16 cellular contexts compared by ENCODE assay signal in genomic region chr7:104185346-104185745, GRCh38. TPM values are rescaled to one million over a fixed set of nuclear protein-coding genes. Genes with fewer than 3 reads are reported as not detected.
DNase-seq lines count a peak whose midpoint lies in the region; ATAC-seq and TF ChIP-seq lines count a peak whose summit lies in the region.
"Had no signal": no experiment of that assay in that cellular context is flagged by ENCODE, and none has a peak within 500 bp of the region (broad histone marks: within the 10 kb centered on the region; RNA-seq: fewer than 3 reads in every experiment).

No MANE protein-coding gene starts in this region.

- ATAC-seq in HG02642 (IDR thresholded peaks at IDR 0.05; ENCODE audit: poor library complexity, unreplicated experiment), result no peak
- ATAC-seq: CD8-positive, alpha-beta T cell; GM23338; HCT116; Right ventricle myocardium inferior had no signal

- peaks cover 35% of the 10 kb centered on the region for H3K36me3 ChIP-seq in MG63
- H3K36me3 ChIP-seq in prostate gland, result no peaks in the 10 kb centered on the region

- H3K27me3 ChIP-seq in MG63 (no peaks in the 10 kb centered on the region), prostate gland (replicated peaks; ENCODE audit: insufficient read depth) (no peaks in the 10 kb centered on the region)
- H3K27me3 ChIP-seq: BLaER1 treated with 17β-estradiol and CSF1 and Interleukin-3, amounts not matched to agents 10 nM and 100 nM had no signal

- TF ChIP-seq POLR2A in prostate gland (IDR thresholded peaks at IDR 0.05), result no peak

- intact Hi-C loops in prostate gland (cut with DNase I), result no loop called here

- H3K4me3 ChIP-seq in MG63 (no peak overlapping the region), fibroblast of mammary gland (ENCODE audit: control insufficient read depth, low read depth, low read length) (no peak overlapping the region), prostate gland (no peak overlapping the region)
- H3K4me3 ChIP-seq: BLaER1 treated with 17β-estradiol and CSF1 and Interleukin-3, amounts not matched to agents 10 nM and 100 nM; GM23338 had no signal

- 11% methylated on average over 3 of the region's 3 CpGs for WGBS in prostate gland

- DNase-seq in COLO829 (ENCODE audit: low spot score) (peak; percentile 14), MG63 (peak; percentile 23), fibroblast of mammary gland (ENCODE audit: low read depth) (peak; percentile 24), prostate gland (ENCODE audit: low spot score) (peak; percentile 46), activated gamma-delta T cell treated with Interleukin-2 at 50 U/mL for 16 hours (no peak), NK-92 (lab: John Stamatoyannopoulos, UW; ENCODE audit: unreplicated experiment) (no peak)
- DNase-seq: CD8-positive, alpha-beta T cell; NCI-H1417 treated with DMSO at 0.1 percent for 48 hours; NCI-H187 treated with DMSO at 0.1 percent for 48 hours; NCI-H345; NCI-H524 treated with DMSO at 0.1 percent for 48 hours had no signal

- no peak overlapping the region for H3K27ac ChIP-seq in prostate gland
- H3K27ac ChIP-seq: BLaER1 treated with 17β-estradiol and CSF1 and Interleukin-3, amounts not matched to agents 10 nM and 100 nM had no signal

- TF ChIP-seq CTCF in fibroblast of mammary gland (conservative IDR thresholded peaks at IDR 0.05; ENCODE audit: control insufficient read depth, insufficient read depth, low read depth, low read length), result no peak
- TF ChIP-seq CTCF in prostate gland (IDR thresholded peaks at IDR 0.05), result no peak

- H3K9me3 ChIP-seq in MG63 (no peaks in the 10 kb centered on the region), prostate gland (no peaks in the 10 kb centered on the region)

- peaks cover 9% of the 10 kb centered on the region for H3K4me1 ChIP-seq in prostate gland (replicated peaks)
- H3K4me1 ChIP-seq: BLaER1 treated with 17β-estradiol and CSF1 and Interleukin-3, amounts not matched to agents 10 nM and 100 nM had no signal

RNA-seq across cellular contexts. Expression of gene ORC5, which starts 22.5 kb away (rescaled TPM):
- 20.9 and 33.6 TPM in 2 replicates for total RNA-seq in MG63 (2014; rRNA removed; shearing (Covaris generic); ENCODE audit: low replicate concordance)
- 10 to 100 TPM; 31.6 to 50.5 TPM for total RNA-seq in prostate gland

Comparison
In these comparisons a context has a peak if more than half of its experiments do, and no peak if none do; other contexts are left out.
1. DNase-seq: peak in COLO829 (single experiment), MG63 (single experiment), fibroblast of mammary gland (single experiment) and prostate gland (single experiment); none in activated gamma-delta T cell treated with Interleukin-2 at 50 U/mL for 16 hours (single experiment) and NK-92 (single experiment).